ENCODE assay signal across 31 cellular contexts in the genomic region with DNA sequence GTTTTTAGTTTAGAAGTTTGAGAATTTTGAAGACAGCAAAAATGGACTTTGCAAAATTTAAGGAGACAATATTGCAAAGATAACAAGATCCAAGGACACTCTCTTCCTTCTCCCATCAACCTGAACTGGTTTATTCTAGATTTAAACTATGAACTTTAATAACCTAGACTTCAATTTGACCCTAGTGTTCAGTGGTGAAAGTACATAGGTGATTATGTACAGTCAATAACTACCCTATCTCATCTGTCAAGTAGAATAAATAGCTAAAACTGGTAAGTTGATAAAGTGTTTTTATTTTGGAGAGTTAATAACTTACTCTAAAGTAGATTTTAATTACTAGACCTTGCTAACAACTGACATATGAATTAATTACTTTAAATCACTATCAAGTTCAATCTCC.
"Had no signal": no experiment of that assay in that cellular context is flagged by ENCODE, and none has a peak within 500 bp of the region (broad histone marks: within the 10 kb centered on the region; RNA-seq: fewer than 3 reads in every experiment).

No MANE protein-coding gene starts in this region.

- H3K4me1 Mint-ChIP-seq: activated naive CD8-positive, alpha-beta T cell treated with anti-CD3 and anti-CD28 coated beads, Interleukin-2, amount 50 U/mL, for 24 hours had no signal

- H3K27ac Mint-ChIP-seq: activated CD4-positive, alpha-beta T cell treated with anti-CD3 and anti-CD28 coated beads, Interleukin-2, amount 10 ng/mL, durations not matched to agents 24 days and 14 days; activated CD8-positive, alpha-beta T cell treated with anti-CD3 and anti-CD28 coated beads for 36 hours; activated naive CD4-positive, alpha-beta T cell treated with anti-CD3 and anti-CD28 coated beads for 36 hours; activated naive CD8-positive, alpha-beta T cell; activated naive CD8-positive, alpha-beta T cell treated with anti-CD3 and anti-CD28 coated beads, Interleukin-2, amount 50 U/mL, for 24 hours; activated T-helper 2 cell treated with anti-CD3 and anti-CD28 coated beads, Interferon-gamma antibody, Interleukin-2, Interleukin-4, amounts not matched to agents 10 μg/mL and 5 μg/mL and 100 μg/mL, durations not matched to agents 14 hours and 24 hours and 36 hours; T-helper 1 cell treated with Interleukin-12 subunit alpha and Interleukin-12 subunit beta and Interleukin-4 antibody, amounts not matched to agents 30 μg/mL and 1 μg/mL, for 36 hours; T-helper 2 cell treated with Interferon-gamma antibody and Interleukin-4, amounts not matched to agents 5 μg/mL and 100 μg/mL, for 36 hours had no signal

- ATAC-seq: activated CD8-positive, alpha-beta T cell treated with anti-CD3 and anti-CD28 coated beads for 36 hours; activated naive CD8-positive, alpha-beta T cell treated with anti-CD3 and anti-CD28 coated beads, Interleukin-2, amount 50 U/mL, for 24 hours; PC-3 had no signal

- H3K27ac ChIP-seq: brain microvascular endothelial cell, SJSA1 had no signal

- H3K4me3 Mint-ChIP-seq: activated CD4-positive, alpha-beta T cell treated with anti-CD3 and anti-CD28 coated beads, Interleukin-2, amount 10 ng/mL, durations not matched to agents 24 days and 14 days; activated CD8-positive, alpha-beta T cell treated with anti-CD3 and anti-CD28 coated beads for 36 hours; activated naive CD4-positive, alpha-beta T cell treated with anti-CD3 and anti-CD28 coated beads for 36 hours; activated naive CD8-positive, alpha-beta T cell; activated naive CD8-positive, alpha-beta T cell treated with anti-CD3 and anti-CD28 coated beads, Interleukin-2, amount 50 U/mL, for 24 hours; T-helper 1 cell treated with Interleukin-12 subunit alpha and Interleukin-12 subunit beta and Interleukin-4 antibody, amounts not matched to agents 30 μg/mL and 1 μg/mL, for 36 hours; T-helper 2 cell treated with Interferon-gamma antibody and Interleukin-4, amounts not matched to agents 5 μg/mL and 100 μg/mL, for 36 hours had no signal

- DNase-seq: activated CD4-positive, alpha-beta T cell treated with anti-CD3 and anti-CD28 coated beads, Interleukin-2, amount 10 ng/mL, durations not matched to agents 24 days and 14 days; activated CD4-positive, alpha-beta T cell treated with anti-CD3 and anti-CD28 coated beads, Interleukin-2, amount 50 U/mL, for 4 hours; activated CD8-positive, alpha-beta T cell treated with anti-CD3 and anti-CD28 coated beads for 36 hours; activated gamma-delta T cell treated with Interleukin-2 at 50 U/mL for 16 hours; activated naive CD4-positive, alpha-beta T cell treated with anti-CD3 and anti-CD28 coated beads for 36 hours; activated naive CD8-positive, alpha-beta T cell treated with anti-CD3 and anti-CD28 coated beads, Interleukin-2, amount 50 U/mL, for 24 hours; activated T-cell treated with anti-CD3 and anti-CD28 coated beads, Interleukin-2, amount 50 U/mL, for 1 hour; aorta; brain microvascular endothelial cell; Kasumi-1; KG1; NCI-H1092 treated with DMSO at 0.1 percent for 48 hours; NCI-H1417; NCI-H146; NCI-H187; NCI-H2029 treated with DMSO at 0.1 percent for 48 hours; NCI-H2107; NCI-H2171; NCI-H510A; NCI-H526; NCI-H748 treated with DMSO at 0.1 percent for 48 hours; NK-92 treated with Interleukin-12 subunit alpha and Interleukin-12 subunit beta, amount 100 ng/mL, for 24 hours; PC-3; RPMI8226; SHP77 treated with DMSO at 0.1 percent for 48 hours; SK-N-SH had no signal

- H3K9me3 Mint-ChIP-seq: activated CD8-positive, alpha-beta T cell treated with anti-CD3 and anti-CD28 coated beads for 36 hours; activated naive CD4-positive, alpha-beta T cell treated with anti-CD3 and anti-CD28 coated beads for 36 hours; activated naive CD8-positive, alpha-beta T cell treated with anti-CD3 and anti-CD28 coated beads, Interleukin-2, amount 50 U/mL, for 24 hours; T-helper 2 cell treated with Interferon-gamma antibody and Interleukin-4, amounts not matched to agents 5 μg/mL and 100 μg/mL, for 36 hours had no signal

- H3K27me3 Mint-ChIP-seq: activated CD4-positive, alpha-beta T cell treated with anti-CD3 and anti-CD28 coated beads, Interleukin-2, amount 10 ng/mL, durations not matched to agents 24 days and 14 days; activated CD8-positive, alpha-beta T cell treated with anti-CD3 and anti-CD28 coated beads for 36 hours; activated naive CD8-positive, alpha-beta T cell; activated naive CD8-positive, alpha-beta T cell treated with anti-CD3 and anti-CD28 coated beads, Interleukin-2, amount 50 U/mL, for 24 hours had no signal
